Comparison of ENCODE assay signal across 10 cellular contexts in genomic region chr19:39507715-39508364, GRCh38. TPM values are rescaled to one million over a fixed set of nuclear protein-coding genes. Genes with fewer than 3 reads are reported as not detected.
DNase-seq lines count a peak whose midpoint lies in the region; ATAC-seq and TF ChIP-seq lines count a peak whose summit lies in the region.
"Had no signal": no experiment of that assay in that cellular context is flagged by ENCODE, and none has a peak within 500 bp of the region (broad histone marks: within the 10 kb centered on the region; RNA-seq: fewer than 3 reads in every experiment).

No MANE protein-coding gene starts in this region.

- TF ChIP-seq CTCF in GM12864 (IDR thresholded peaks at IDR 0.05; ENCODE audit: low read depth, low read length, missing control alignments) = no peak
- no peak for TF ChIP-seq CTCF in dorsolateral prefrontal cortex (IDR thresholded peaks at IDR 0.05 in 54 of 56, conservative IDR thresholded peaks at IDR 0.05 in 2 of 56; ENCODE audit: low read depth in 1 of 56, partially characterized antibody in 56 of 56)
- no peak for TF ChIP-seq CTCF in neural progenitor cell (IDR thresholded peaks at IDR 0.05)

- H3K4me3 ChIP-seq in GM12864 (ENCODE audit: low read depth, low read length) (peak overlapping the region; percentile 61), NT2/D1 (ENCODE audit: insufficient read length, low read depth) (peak overlapping the region; percentile 63), dorsolateral prefrontal cortex (peak overlapping the region in 58 of 59 donors; percentile 19 to 70 (median 59)), neural progenitor cell (peak overlapping the region; percentile 53)

- H3K79me2 ChIP-seq in neural progenitor cell (ENCODE audit: low read depth) = no peaks in the 10 kb centered on the region

- peaks cover 21% of the 10 kb centered on the region for H3K4me1 Mint-ChIP-seq in neural progenitor cell

- H3K9ac ChIP-seq in NT2/D1 (ENCODE audit: insufficient read length, low read depth) (peak overlapping the region; percentile 76), neural progenitor cell (no peak overlapping the region)
- H3K9ac ChIP-seq: KMS-11 had no signal

- H3K9me3 ChIP-seq in NT2/D1 (ENCODE audit: insufficient read depth, low read length) (peaks cover 5% of the 10 kb centered on the region; the same call in 1 of the 2 replicates), neural progenitor cell (ENCODE audit: low read depth) (no peaks in the 10 kb centered on the region)

- H3K4me1 ChIP-seq in NT2/D1 (ENCODE audit: insufficient read depth, insufficient read length) (no peaks in the 10 kb centered on the region), neural progenitor cell (peaks cover 3% of the 10 kb centered on the region)

- DNase-seq in GM12864 (ENCODE audit: low read depth) (no peak), NT2/D1 (ENCODE audit: low read depth, low spot score) (no peak), dorsolateral prefrontal cortex (no peak), neural progenitor cell (ENCODE audit: low spot score) (peak; percentile 44), SIG-M5 treated with dmso at 0.1 percent for 504 hours (lab: John Stamatoyannopoulos, UW; ENCODE audit: unreplicated experiment) (no peak), pons (ENCODE audit: low spot score) (no peak)
- DNase-seq: activated CD4-positive, CD25-positive, alpha-beta regulatory T cell had no signal

- H3K27ac Mint-ChIP-seq in neural progenitor cell = no peak overlapping the region

- peaks cover 23% of the 10 kb centered on the region for H3F3A ChIP-seq in neural progenitor cell (ENCODE audit: low read depth)

- no peaks in the 10 kb centered on the region for H3K36me3 Mint-ChIP-seq in neural progenitor cell

- H3K27ac ChIP-seq in dorsolateral prefrontal cortex (no peak overlapping the region), neural progenitor cell (no peak overlapping the region)
- H3K27ac ChIP-seq: KMS-11 had no signal

- H3K36me3 ChIP-seq in NT2/D1 (ENCODE audit: insufficient read depth, insufficient read length, low read length) = no peaks in the 10 kb centered on the region
- no peaks in the 10 kb centered on the region for H3K36me3 ChIP-seq in neural progenitor cell

- peak overlapping the region; percentile 67 for H3K4me2 ChIP-seq in neural progenitor cell
- H3K4me2 ChIP-seq: KMS-11 had no signal

- ATAC-seq in GM19463 (IDR thresholded peaks at IDR 0.05; ENCODE audit: unreplicated experiment) (no peak), GM19455 (IDR thresholded peaks at IDR 0.05; ENCODE audit: unreplicated experiment) (no peak)

- intact Hi-C loops in dorsolateral prefrontal cortex (cut with DNase I) = no loop called here

- H3K27me3 ChIP-seq in NT2/D1 (ENCODE audit: insufficient read depth, insufficient read length) (peaks cover 65% of the 10 kb centered on the region), dorsolateral prefrontal cortex (peaks cover 0 to 81% (median 38%) of the 10 kb centered on the region in 45 donors), neural progenitor cell (peaks cover 75% of the 10 kb centered on the region)

- H3K9me3 Mint-ChIP-seq in neural progenitor cell = peaks cover 13% of the 10 kb centered on the region

- no peaks in the 10 kb centered on the region for H4K20me1 ChIP-seq in neural progenitor cell (ENCODE audit: low read depth)

- peak overlapping the region; percentile 83 for H3K4me3 Mint-ChIP-seq in neural progenitor cell

- H2AFZ ChIP-seq in neural progenitor cell (replicated peaks) = peak overlapping the region; percentile 93

- H3K27me3 Mint-ChIP-seq in neural progenitor cell (ENCODE audit: insufficient read depth, low read depth) = peaks cover 56% of the 10 kb centered on the region

RNA-seq across cellular contexts. Expression of gene SELENOV, which starts 7.1 kb away (rescaled TPM):
- total RNA-seq in dorsolateral prefrontal cortex (1 to 10 TPM in 12 of 120 experiments, under 1 TPM in 22, not detected in 86; 0.28 to 2.7 (median 0.81) TPM), neural progenitor cell (ENCODE audit: low replicate concordance) (0.73 and 6.2 TPM in 2 replicates)

RNA-seq across cellular contexts. Expression of gene DLL3, which starts 9.1 kb away (rescaled TPM):
- total RNA-seq in dorsolateral prefrontal cortex = 1 to 10 TPM; 1.7 to 7.8 (median 3.7) TPM
- total RNA-seq in neural progenitor cell (ENCODE audit: low replicate concordance) = 0.37 and 2.8 TPM in 2 replicates

RNA-seq across cellular contexts. Expression of gene EID2B, which starts 24.8 kb away (rescaled TPM):
- total RNA-seq in dorsolateral prefrontal cortex (10 to 100 TPM in 94 of 120 experiments, 1 to 10 TPM in 26; 6.6 to 20.4 (median 12.6) TPM), neural progenitor cell (ENCODE audit: low replicate concordance) (10.1 and 11.1 TPM in 2 replicates)

RNA-seq across cellular contexts. Expression of gene TIMM50, which starts 27.2 kb away (rescaled TPM):
- total RNA-seq in dorsolateral prefrontal cortex (10 to 100 TPM; 62.0 to 99.4 (median 80.0) TPM), neural progenitor cell (ENCODE audit: low replicate concordance) (39.9 and 79.3 TPM in 2 replicates)

RNA-seq across cellular contexts. Expression of gene EID2, which starts 32.1 kb away (rescaled TPM):
- total RNA-seq in dorsolateral prefrontal cortex (10 to 100 TPM; 12.7 to 42.3 (median 28.5) TPM), neural progenitor cell (ENCODE audit: low replicate concordance) (20.0 and 23.5 TPM in 2 replicates)
